8 cellular contexts compared by ENCODE assay signal in genomic region chr3:32457971-32458471, GRCh38. TPM values are rescaled to one million over a fixed set of nuclear protein-coding genes. Genes with fewer than 3 reads are reported as not detected.
DNase-seq lines count a peak whose midpoint lies in the region; ATAC-seq and TF ChIP-seq lines count a peak whose summit lies in the region.

No MANE protein-coding gene starts in this region.

- intact Hi-C loops in dorsolateral prefrontal cortex (cut with DNase I) = no loop called here

- no peak overlapping the region for H3K9ac ChIP-seq in trophoblast cell (ENCODE audit: low read length)
- no peak overlapping the region for H3K9ac ChIP-seq in endodermal cell (ENCODE audit: extremely low read depth, low read length, poor library complexity, severe bottlenecking)

- H2AK5ac ChIP-seq in trophoblast cell (ENCODE audit: low read length) = no peak overlapping the region

- TF ChIP-seq CTCF in endodermal cell (conservative IDR thresholded peaks at IDR 0.05) (no peak), dorsolateral prefrontal cortex (IDR thresholded peaks at IDR 0.05 in 54 of 56, conservative IDR thresholded peaks at IDR 0.05 in 2 of 56; ENCODE audit: low read depth in 1 of 56, partially characterized antibody in 56 of 56) (no peak)

- WGBS in trophoblast cell (ENCODE audit: extremely low coverage, insufficient coverage, insufficient read length) = no CpG with 5 or more reads among the region's 9 CpGs
- 88 to 95% methylated on average over 8 to 9 of the region's 9 CpGs for WGBS in endodermal cell (ENCODE audit: insufficient coverage in 1 of 2, insufficient read length in 1 of 2), 2 experiments

- no peak overlapping the region for H3K23ac ChIP-seq in trophoblast cell (ENCODE audit: low read length)

- H3K36me3 ChIP-seq in trophoblast cell (ENCODE audit: control insufficient read depth in 1 of 2, insufficient read depth in 2 of 2, low read length in 2 of 2) (no peaks in the 10 kb centered on the region), endodermal cell (ENCODE audit: control insufficient read depth, insufficient read depth, low read length) (no peaks in the 10 kb centered on the region)

- H4K8ac ChIP-seq in trophoblast cell (ENCODE audit: low read depth, low read length) = no peak overlapping the region

- DNase-seq in OCI-M1 (lab: John Stamatoyannopoulos, UW) (peak; percentile 39), trophoblast cell (no peak), endodermal cell (no peak), epidermal melanocyte (ENCODE audit: insufficient read length, low spot score) (no peak), dorsolateral prefrontal cortex (no peak)

- H3K9me3 ChIP-seq in trophoblast cell (ENCODE audit: insufficient read depth, low read depth, low read length) = no peaks in the 10 kb centered on the region
- no peaks in the 10 kb centered on the region for H3K9me3 ChIP-seq in endodermal cell (ENCODE audit: control insufficient read depth, low read length)

- peaks cover 5% of the 10 kb centered on the region for H3K9me3 Mint-ChIP-seq in activated naive CD4-positive, alpha-beta T cell treated with anti-CD3 and anti-CD28 coated beads, Interleukin-2, amount 50 U/mL, for 24 hours
- no peaks in the 10 kb centered on the region for H3K9me3 Mint-ChIP-seq in endodermal cell

- H3K27ac ChIP-seq in trophoblast cell (ENCODE audit: low read depth, low read length) (no peak overlapping the region), endodermal cell (ENCODE audit: low read depth, low read length) (no peak overlapping the region), dorsolateral prefrontal cortex (peak overlapping the region in 6 of 59 donors; percentile 9 to 41 (median 26))

- no peak overlapping the region for H2BK5ac ChIP-seq in trophoblast cell (ENCODE audit: low read depth, low read length, poor library complexity)

- no peaks in the 10 kb centered on the region for H3K27me3 ChIP-seq in trophoblast cell (ENCODE audit: insufficient read depth, low read length)
- H3K27me3 ChIP-seq in endodermal cell (ENCODE audit: control insufficient read depth, insufficient read depth, low read length, poor library complexity, severe bottlenecking) = peaks cover 77% of the 10 kb centered on the region
- H3K27me3 ChIP-seq in dorsolateral prefrontal cortex = peaks cover 0 to 8% (median 0%) of the 10 kb centered on the region in 45 donors

- no peak overlapping the region for H3K14ac ChIP-seq in trophoblast cell (ENCODE audit: low read length)

- H2BK12ac ChIP-seq in trophoblast cell (ENCODE audit: low read length) = no peak overlapping the region

- no peak overlapping the region for H3K4ac ChIP-seq in trophoblast cell (ENCODE audit: low read depth, low read length)

- H2AFZ ChIP-seq in trophoblast cell (ENCODE audit: insufficient read depth, low read length, poor library complexity) = no peak overlapping the region

- H3K4me2 ChIP-seq in trophoblast cell (ENCODE audit: low read length) = no peak overlapping the region

- H3K27me3 Mint-ChIP-seq in activated naive CD4-positive, alpha-beta T cell treated with anti-CD3 and anti-CD28 coated beads, Interleukin-2, amount 50 U/mL, for 24 hours = no peaks in the 10 kb centered on the region
- peaks cover 49% of the 10 kb centered on the region for H3K27me3 Mint-ChIP-seq in endodermal cell (ENCODE audit: insufficient read depth)

- peaks cover 49% of the 10 kb centered on the region for H3K4me1 Mint-ChIP-seq in activated naive CD4-positive, alpha-beta T cell treated with anti-CD3 and anti-CD28 coated beads, Interleukin-2, amount 50 U/mL, for 24 hours
- peaks cover 36% of the 10 kb centered on the region for H3K4me1 Mint-ChIP-seq in endodermal cell

- H3K4me1 ChIP-seq in trophoblast cell (ENCODE audit: control insufficient read depth in 1 of 2, insufficient read depth in 2 of 2, low read length in 2 of 2) = peaks cover 4 to 12% of the 10 kb centered on the region in 2 experiments
- peaks cover 12% of the 10 kb centered on the region for H3K4me1 ChIP-seq in endodermal cell (ENCODE audit: control insufficient read depth, insufficient read depth, low read length)

- H3K4me3 ChIP-seq in trophoblast cell (ENCODE audit: low read depth, low read length) (no peak overlapping the region), endodermal cell (ENCODE audit: low read length) (no peak overlapping the region), dorsolateral prefrontal cortex (no peak overlapping the region)

- peak; percentile 59 for ATAC-seq in GM18909 (IDR thresholded peaks at IDR 0.05; ENCODE audit: poor library complexity, unreplicated experiment)
- ATAC-seq in HG03095 (IDR thresholded peaks at IDR 0.05; ENCODE audit: unreplicated experiment) = no peak

- peaks cover 12% of the 10 kb centered on the region for H3K36me3 Mint-ChIP-seq in activated naive CD4-positive, alpha-beta T cell treated with anti-CD3 and anti-CD28 coated beads, Interleukin-2, amount 50 U/mL, for 24 hours
- H3K36me3 Mint-ChIP-seq in endodermal cell (ENCODE audit: low read depth) = peaks cover 8% of the 10 kb centered on the region

- H2BK120ac ChIP-seq in trophoblast cell (ENCODE audit: insufficient read depth, low read length, poor library complexity) = no peak overlapping the region

- no peak overlapping the region for H3K18ac ChIP-seq in trophoblast cell (ENCODE audit: low read length)

- H3K79me2 ChIP-seq in trophoblast cell (ENCODE audit: control insufficient read depth, insufficient read depth, low read length, poor library complexity) = no peaks in the 10 kb centered on the region

- peak overlapping the region; percentile 39 for H4K91ac ChIP-seq in trophoblast cell (ENCODE audit: low read depth, low read length)

- no peak overlapping the region for H4K12ac ChIP-seq in trophoblast cell (ENCODE audit: low read depth, low read length)

- H3K4me3 Mint-ChIP-seq in activated naive CD4-positive, alpha-beta T cell treated with anti-CD3 and anti-CD28 coated beads, Interleukin-2, amount 50 U/mL, for 24 hours = peak overlapping the region; percentile 73
- H3K4me3 Mint-ChIP-seq in endodermal cell = no peak overlapping the region

- no peaks in the 10 kb centered on the region for H3K79me1 ChIP-seq in trophoblast cell (ENCODE audit: low read length)

- H3K27ac Mint-ChIP-seq in activated naive CD4-positive, alpha-beta T cell treated with anti-CD3 and anti-CD28 coated beads, Interleukin-2, amount 50 U/mL, for 24 hours = peak overlapping the region; percentile 95
- no peak overlapping the region for H3K27ac Mint-ChIP-seq in endodermal cell

RNA-seq across cellular contexts. Expression of gene CMTM6, which starts 44.6 kb away (rescaled TPM):
- polyA plus RNA-seq in trophoblast cell (2013) = 43.3 and 44.3 TPM in 2 replicates
- total RNA-seq in endodermal cell = 10 to 100 TPM; 58.3 to 62.4 TPM
- polyA plus RNA-seq in endodermal cell (2013, experiment 1 of 2) = 40.1 TPM
- polyA plus RNA-seq in endodermal cell (2013, experiment 2 of 2) = 40.0 TPM
- total RNA-seq in dorsolateral prefrontal cortex = 10 to 100 TPM in 73 of 120 experiments, 1 to 10 TPM in 47; 6.4 to 19.8 (median 10.5) TPM
